In genomic region chr9:99635032-99635431, GRCh38 we compare ENCODE assay signal across 25 cellular contexts.
A peak's percentile ranks its signal among the peaks of the same experiment; 100 is the strongest.
DNase-seq lines count a peak whose midpoint lies in the region; ATAC-seq and TF ChIP-seq lines count a peak whose summit lies in the region.
"Had no signal": no experiment of that assay in that cellular context is flagged by ENCODE, and none has a peak within 500 bp of the region (broad histone marks: within the 10 kb centered on the region; RNA-seq: fewer than 3 reads in every experiment).

No MANE protein-coding gene starts in this region.

- no peaks in the 10 kb centered on the region for H4K20me1 ChIP-seq in H9 (ENCODE audit: control insufficient read depth, insufficient read depth, insufficient read length)
- no peaks in the 10 kb centered on the region for H4K20me1 ChIP-seq in PC-9 (ENCODE audit: insufficient read depth)

- no peaks in the 10 kb centered on the region for H3K9me3 Mint-ChIP-seq in H9
- H3K9me3 Mint-ChIP-seq: activated naive CD4-positive, alpha-beta T cell treated with anti-CD3 and anti-CD28 coated beads, Interleukin-2, amount 50 U/mL, for 24 hours; CD4-positive, alpha-beta T cell; naive thymus-derived CD4-positive, alpha-beta T cell had no signal

- no peaks in the 10 kb centered on the region; the same call in 1 of the 2 replicates for H3K4me1 ChIP-seq in H9 (ENCODE audit: insufficient read depth, low read length)
- H3K4me1 ChIP-seq in PC-9 (replicated peaks; ENCODE audit: insufficient read depth) = no peaks in the 10 kb centered on the region
- H3K4me1 ChIP-seq: body of pancreas, esophagus muscularis mucosa, right lobe of liver, uterus had no signal

- intact Hi-C loops in PC-9 (cut with micrococcal nuclease; ENCODE audit: unreplicated experiment) = no loop called here

- no peak overlapping the region for H4K8ac ChIP-seq in H9 (replicated peaks; ENCODE audit: insufficient read length, low read depth, low read length)

- H2AFZ ChIP-seq in H9 (ENCODE audit: low read length) = no peak overlapping the region
- H2AFZ ChIP-seq in PC-9 = no peak overlapping the region

- TF ChIP-seq CTCF in BJ (IDR thresholded peaks at IDR 0.05; ENCODE audit: insufficient read depth, low read depth, low read length) (no peak), H9 (conservative IDR thresholded peaks at IDR 0.05) (no peak), PC-9 (conservative IDR thresholded peaks at IDR 0.05) (no peak)

- H3K9me2 ChIP-seq in PC-9 (ENCODE audit: insufficient read depth) = no peaks in the 10 kb centered on the region

- H3K23me2 ChIP-seq in H9 (ENCODE audit: insufficient read length, low read depth, low read length, poor library complexity, severe bottlenecking) = no peaks in the 10 kb centered on the region

- no peak overlapping the region for H2BK5ac ChIP-seq in H9 (ENCODE audit: insufficient read length, low read length)

- H3K79me2 ChIP-seq in H9 (ENCODE audit: insufficient read depth, low read length) (no peaks in the 10 kb centered on the region), PC-9 (ENCODE audit: low read depth) (no peaks in the 10 kb centered on the region)

- H3K36me3 Mint-ChIP-seq in H9 (ENCODE audit: insufficient read depth in 1 of 3, low read depth in 3 of 3) = no peaks in the 10 kb centered on the region
- H3K36me3 Mint-ChIP-seq: activated naive CD4-positive, alpha-beta T cell treated with anti-CD3 and anti-CD28 coated beads, Interleukin-2, amount 50 U/mL, for 24 hours; naive thymus-derived CD4-positive, alpha-beta T cell had no signal

- DNase-seq in BJ (ENCODE audit: low read depth) (peak; percentile 31), NCI-H226 (peak; percentile 21), dedifferentiated amniotic fluid mesenchymal stem cell (ENCODE audit: extremely low spot score) (peak; percentile 44), non-pigmented ciliary epithelial cell (ENCODE audit: low read depth) (peak; percentile 18), H9 (no peak), substantia nigra (lab: John Stamatoyannopoulos, UW) (no peak), PC-9 (no peak)
- DNase-seq: ACHN; activated CD4-positive, alpha-beta T cell treated with anti-CD3 and anti-CD28 coated beads for 48 hours; body of pancreas; CD4-positive, alpha-beta T cell; DMS 273 treated with DMSO at 0.1 percent for 48 hours; GDM1; left cardiac atrium; mesendoderm; naive thymus-derived CD4-positive, alpha-beta T cell; NCI-H1930; right lobe of liver; SIG-M5; stimulated activated CD4-positive, alpha-beta T cell treated with anti-CD3 and anti-CD28 coated beads, Interleukin-15, amount 100 ng/mL, for 24 hours; T-helper 1 cell; uterus had no signal

- H3K9me3 ChIP-seq in H9 (ENCODE audit: control insufficient read depth, low read depth, low read length) = no peaks in the 10 kb centered on the region
- no peaks in the 10 kb centered on the region for H3K9me3 ChIP-seq in PC-9 (ENCODE audit: insufficient read depth, low read depth)
- H3K9me3 ChIP-seq: body of pancreas, esophagus muscularis mucosa, right lobe of liver, uterus had no signal

- H3K4me3 ChIP-seq in BJ (ENCODE audit: low read depth, low read length) = no peak overlapping the region
- no peak overlapping the region for H3K4me3 ChIP-seq in PC-9
- H3K4me3 ChIP-seq: body of pancreas, esophagus muscularis mucosa, right lobe of liver, uterus had no signal

- H3K27ac ChIP-seq in H9 (ENCODE audit: insufficient read length, low read depth, low read length) = no peak overlapping the region
- H3K27ac ChIP-seq in substantia nigra (ENCODE audit: low read depth, low read length, poor library complexity, severe bottlenecking) = no peak overlapping the region
- H3K27ac ChIP-seq in PC-9 = no peak overlapping the region
- H3K27ac ChIP-seq: body of pancreas, esophagus muscularis mucosa, right lobe of liver, uterus had no signal

- CTCF ChIA-PET in BJ (lab: Yijun Ruan, JAX) = interaction anchor here (1.4 kb wide), 1 partner anchor 15 kb away, joined by 3 read pairs; no protein-coding TSS in a partner anchor
- CTCF ChIA-PET in PC-9 (lab: Charles Lee) = no interaction called here

- H4K5ac ChIP-seq in H9 (ENCODE audit: insufficient read length, low read depth, low read length) = no peak overlapping the region

- no peaks in the 10 kb centered on the region for H3K36me3 ChIP-seq in BJ (ENCODE audit: control insufficient read depth, insufficient read depth, low read length)
- no peaks in the 10 kb centered on the region for H3K36me3 ChIP-seq in PC-9 (ENCODE audit: low read depth)
- H3K36me3 ChIP-seq: esophagus muscularis mucosa, right lobe of liver, uterus had no signal

- no TSS peak for BruUV-seq in PC-9 (replicated peaks; lab: Mats Ljungman, UMichigan)

- no peak overlapping the region for H2BK15ac ChIP-seq in H9 (ENCODE audit: low read depth, low read length)

- no peaks in the 10 kb centered on the region; the same call in 1 of the 2 replicates for H3F3A ChIP-seq in PC-9 (ENCODE audit: insufficient read depth, low read depth)

- no peak overlapping the region for H3K18ac ChIP-seq in H9 (ENCODE audit: insufficient read length, low read depth, low read length)

- WGBS in H9 (ENCODE audit: extremely low coverage, insufficient read length, low lambda C conversion rate) = no CpG with 5 or more reads among the region's 3 CpGs

- H2AK5ac ChIP-seq in H9 (ENCODE audit: insufficient read length, low read length) = no peak overlapping the region

- no peak overlapping the region for H2BK120ac ChIP-seq in H9 (ENCODE audit: low read depth, low read length, poor library complexity, severe bottlenecking)

- H2BK12ac ChIP-seq in H9 (ENCODE audit: insufficient read length, low read depth, low read length) = no peak overlapping the region

- no peak overlapping the region for H3K4ac ChIP-seq in H9 (ENCODE audit: low read depth, low read length)

- no peak overlapping the region for H3K56ac ChIP-seq in H9 (ENCODE audit: insufficient read length, low read depth, low read length)

- no peak overlapping the region for H2BK20ac ChIP-seq in H9 (ENCODE audit: low read depth, low read length, poor library complexity, severe bottlenecking)

- no peaks in the 10 kb centered on the region for H3K79me1 ChIP-seq in H9 (ENCODE audit: insufficient read depth, low read depth, low read length, poor library complexity, severe bottlenecking)

- H3K4me2 ChIP-seq in H9 (ENCODE audit: insufficient read depth, insufficient read length, low read length) = no peak overlapping the region
- H3K4me2 ChIP-seq in PC-9 = no peak overlapping the region

- H3K9ac ChIP-seq in H9 (ENCODE audit: extremely low read depth, insufficient read length, low read length) = no peak overlapping the region

- H3K27me3 Mint-ChIP-seq in H9 (ENCODE audit: low read depth) = no peaks in the 10 kb centered on the region
- H3K27me3 Mint-ChIP-seq: activated naive CD4-positive, alpha-beta T cell treated with anti-CD3 and anti-CD28 coated beads, Interleukin-2, amount 50 U/mL, for 24 hours had no signal

- no peak overlapping the region for H3T11ph ChIP-seq in H9 (ENCODE audit: low read length)

- H3K4me1 Mint-ChIP-seq in H9 = peaks cover 0 to 3% of the 10 kb centered on the region in 2 experiments; a peak in 1 of 4 replicates
- H3K4me1 Mint-ChIP-seq: activated naive CD4-positive, alpha-beta T cell treated with anti-CD3 and anti-CD28 coated beads, Interleukin-2, amount 50 U/mL, for 24 hours; naive thymus-derived CD4-positive, alpha-beta T cell had no signal

- H3K27me3 ChIP-seq in BJ (ENCODE audit: control insufficient read depth, insufficient read depth, low read length) (no peaks in the 10 kb centered on the region), H9 (ENCODE audit: insufficient read depth, low read length) (no peaks in the 10 kb centered on the region), PC-9 (ENCODE audit: insufficient read depth, low read depth) (no peaks in the 10 kb centered on the region)
- H3K27me3 ChIP-seq: body of pancreas, esophagus muscularis mucosa, right lobe of liver, uterus had no signal

- no peak overlapping the region for H3K14ac ChIP-seq in H9 (ENCODE audit: insufficient read depth, low read length)

- H3K4me3 Mint-ChIP-seq in H9 = no peak overlapping the region
- H3K4me3 Mint-ChIP-seq: activated naive CD4-positive, alpha-beta T cell treated with anti-CD3 and anti-CD28 coated beads, Interleukin-2, amount 50 U/mL, for 24 hours; CD4-positive, alpha-beta T cell; naive thymus-derived CD4-positive, alpha-beta T cell had no signal

- H3K23ac ChIP-seq in H9 (ENCODE audit: insufficient read length, low read depth, low read length) = no peak overlapping the region

- H3K27ac Mint-ChIP-seq in H9 = 0 out of 7 replicates have a peak overlapping the region, but pooled peaks of 1 of the 3 experiments have one; percentile 27
- H3K27ac Mint-ChIP-seq: activated naive CD4-positive, alpha-beta T cell treated with anti-CD3 and anti-CD28 coated beads, Interleukin-2, amount 50 U/mL, for 24 hours; CD4-positive, alpha-beta T cell; naive thymus-derived CD4-positive, alpha-beta T cell had no signal

- no peak for ATAC-seq in HG03139 (IDR thresholded peaks at IDR 0.05; ENCODE audit: unreplicated experiment)
- ATAC-seq: body of pancreas; left cardiac atrium; naive thymus-derived CD4-positive, alpha-beta T cell; right lobe of liver had no signal

- POLR2A ChIA-PET in BJ (lab: Charles Lee) = no interaction called here
- POLR2A ChIA-PET in PC-9 (lab: Charles Lee; ENCODE audit: unreplicated experiment) = no interaction called here

- H4K91ac ChIP-seq in H9 (ENCODE audit: insufficient read length, low read depth, low read length) = no peak overlapping the region

Comparison
In these comparisons a context has a peak if more than half of its experiments do, and no peak if none do; other contexts are left out.
1. DNase-seq: peak in BJ (single experiment), NCI-H226 (single experiment), dedifferentiated amniotic fluid mesenchymal stem cell (single experiment) and non-pigmented ciliary epithelial cell (single experiment); none in H9 (single experiment), substantia nigra (0 of 49) and PC-9 (0 of 2).